In the genomic region with DNA sequence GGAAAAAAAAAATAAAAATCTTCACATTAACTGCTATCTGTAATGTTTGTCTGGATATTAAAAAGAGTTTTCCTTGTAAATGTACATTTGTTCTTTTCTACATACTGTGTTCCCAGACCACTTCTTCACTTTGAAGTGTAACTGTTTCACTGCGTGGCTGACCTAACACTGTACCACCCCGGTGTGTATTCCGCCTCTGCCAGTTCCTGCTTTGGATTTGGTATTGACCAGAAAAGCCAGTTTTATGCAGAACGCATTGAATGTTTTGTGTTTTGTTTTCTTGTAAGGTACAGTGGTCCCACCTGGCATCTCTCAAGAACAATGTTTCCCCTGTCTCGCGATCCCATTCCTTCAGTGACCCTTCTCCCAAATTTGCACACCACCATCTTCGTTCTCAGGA, we compare ENCODE assay signal across 18 cellular contexts.
"Had no signal": no experiment of that assay in that cellular context is flagged by ENCODE, and none has a peak within 500 bp of the region (broad histone marks: within the 10 kb centered on the region; RNA-seq: fewer than 3 reads in every experiment).

No MANE protein-coding gene starts in this region.

- DNase-seq: activated CD4-positive, alpha-beta T cell treated with anti-CD3 and anti-CD28 coated beads for 48 hours; activated CD4-positive, alpha-beta T cell treated with anti-CD3 and anti-CD28 coated beads, Interleukin-2, amount 50 U/mL, for 48 hours; activated CD4-positive, CD25-positive, alpha-beta regulatory T cell treated with anti-CD3 and anti-CD28 coated beads, Interleukin-2, amount 50 U/mL, for 72 hours; activated CD8-positive, alpha-beta memory T cell treated with anti-CD3 and anti-CD28 coated beads, Interleukin-2, amount 10 ng/mL, durations not matched to agents 7 days and 5 days; cerebellar nuclear complex; KG1; NCI-H1048; NCI-H146; NCI-H187 treated with DMSO at 0.1 percent for 48 hours; NCI-H2081 treated with DMSO at 0.1 percent for 48 hours; NCI-H446; NCI-H524; PC-3; SHP77 treated with DMSO at 0.1 percent for 48 hours; T-helper 9 cell had no signal

- H3K27me3 Mint-ChIP-seq: activated CD8-positive, alpha-beta memory T cell treated with anti-CD3 and anti-CD28 coated beads, Interleukin-2, amount 10 ng/mL, durations not matched to agents 7 days and 5 days had no signal

- H3K27ac Mint-ChIP-seq: activated CD8-positive, alpha-beta memory T cell treated with anti-CD3 and anti-CD28 coated beads, Interleukin-2, amount 10 ng/mL, durations not matched to agents 7 days and 5 days; T-helper 1 cell treated with Interleukin-12 subunit alpha and Interleukin-12 subunit beta and Interleukin-4 antibody, amounts not matched to agents 30 μg/mL and 1 μg/mL, for 36 hours; WTC11 had no signal

- H3K9me3 Mint-ChIP-seq: activated naive CD4-positive, alpha-beta T cell treated with anti-CD3 and anti-CD28 coated beads, Interleukin-2, amount 50 U/mL, for 72 hours; T-helper 1 cell treated with Interleukin-12 subunit alpha and Interleukin-12 subunit beta and Interleukin-4 antibody, amounts not matched to agents 30 μg/mL and 1 μg/mL, for 36 hours; WTC11 had no signal

- H3K4me3 Mint-ChIP-seq: activated CD8-positive, alpha-beta memory T cell treated with anti-CD3 and anti-CD28 coated beads, Interleukin-2, amount 10 ng/mL, durations not matched to agents 7 days and 5 days; T-helper 1 cell treated with Interleukin-12 subunit alpha and Interleukin-12 subunit beta and Interleukin-4 antibody, amounts not matched to agents 30 μg/mL and 1 μg/mL, for 36 hours; WTC11 had no signal

- ATAC-seq: activated CD8-positive, alpha-beta memory T cell treated with anti-CD3 and anti-CD28 coated beads, Interleukin-2, amount 10 ng/mL, durations not matched to agents 7 days and 5 days; activated naive CD4-positive, alpha-beta T cell treated with anti-CD3 and anti-CD28 coated beads, Interleukin-2, amount 50 U/mL, for 72 hours; PC-3; WTC11 had no signal
